ENCODE assay signal across 1 cellular context in genomic region chr11:65884716-65885092, GRCh38.
TF ChIP-seq lines count a peak whose summit lies in the region.

No MANE protein-coding gene starts in this region.

TF ChIP-seq in HEK293, 187 proteins besides CTCF, POLR2A, EP300 and RAD21 (continued from another document):
- TF ChIP-seq ZBTB10 (tag by site-specific recombination; IDR thresholded peaks at IDR 0.05) = no peak
- no peak for TF ChIP-seq MEIS1 (CRISPR knock-in tag; IDR thresholded peaks at IDR 0.05; ENCODE audit: borderline replicate concordance)
- no peak for TF ChIP-seq ZNF488 (tag by site-specific recombination; IDR thresholded peaks at IDR 0.05)
- no peak for TF ChIP-seq HOXD13 (CRISPR knock-in tag; IDR thresholded peaks at IDR 0.05; ENCODE audit: borderline replicate concordance)
- no peak for TF ChIP-seq ZNF513 (tag by site-specific recombination; IDR thresholded peaks at IDR 0.05)
- peak; percentile 55 for TF ChIP-seq PRDM10 (tag by site-specific recombination; IDR thresholded peaks at IDR 0.05)
- no peak for TF ChIP-seq ZBTB44 (tag by site-specific recombination; IDR thresholded peaks at IDR 0.05)
- 0 out of 2 replicates have a peak, but pooled peaks have one; percentile 19 for TF ChIP-seq GLIS2 (tag by site-specific recombination; IDR thresholded peaks at IDR 0.05)
- TF ChIP-seq KLF1 (tag by site-specific recombination; IDR thresholded peaks at IDR 0.05) = peak; percentile 19; the same call in 1 of the 2 replicates
- TF ChIP-seq ZNF549 (tag by site-specific recombination; IDR thresholded peaks at IDR 0.05) = no peak
- TF ChIP-seq SP7 (tag by site-specific recombination; IDR thresholded peaks at IDR 0.05) = 0 out of 2 replicates have a peak, but pooled peaks have one; percentile 27
- no peak for TF ChIP-seq GLI4 (tag by site-specific recombination; IDR thresholded peaks at IDR 0.05)
- no peak for TF ChIP-seq ZNF747 (tag by site-specific recombination; IDR thresholded peaks at IDR 0.05)
- TF ChIP-seq ZNF366 (tag by site-specific recombination; conservative IDR thresholded peaks at IDR 0.05) = peak; percentile 76
- TF ChIP-seq ZNF280C (tag by site-specific recombination; IDR thresholded peaks at IDR 0.05) = no peak
- TF ChIP-seq ZNF174 (tag by site-specific recombination; IDR thresholded peaks at IDR 0.05) = no peak
- TF ChIP-seq SALL2 (tag by site-specific recombination; IDR thresholded peaks at IDR 0.05; ENCODE audit: borderline replicate concordance) = no peak
- TF ChIP-seq PRDM2 (tag by site-specific recombination; IDR thresholded peaks at IDR 0.05; ENCODE audit: borderline replicate concordance) = no peak
- TF ChIP-seq KLF9 (tag by site-specific recombination; IDR thresholded peaks at IDR 0.05; ENCODE audit: low read depth) = 0 out of 2 replicates have a peak, but pooled peaks have one; percentile 27
- TF ChIP-seq ZNF664 (tag by site-specific recombination; IDR thresholded peaks at IDR 0.05) = no peak
- TF ChIP-seq ZNF580 (tag by site-specific recombination; IDR thresholded peaks at IDR 0.05) = no peak
- 0 out of 2 replicates have a peak, but pooled peaks have one; percentile 28 for TF ChIP-seq ZNF660 (tag by site-specific recombination; IDR thresholded peaks at IDR 0.05)
- TF ChIP-seq YY2 (tag by site-specific recombination; IDR thresholded peaks at IDR 0.05) = no peak
- no peak for TF ChIP-seq ZNF404 (tag by site-specific recombination; IDR thresholded peaks at IDR 0.05)
- 0 out of 2 replicates have a peak, but pooled peaks have one; percentile 35 for TF ChIP-seq BCL11A (tag by site-specific recombination; IDR thresholded peaks at IDR 0.05; ENCODE audit: low read depth)
- no peak for TF ChIP-seq ZNF776 (tag by site-specific recombination; IDR thresholded peaks at IDR 0.05; ENCODE audit: borderline replicate concordance)
- TF ChIP-seq ZNF302 (tag by site-specific recombination; IDR thresholded peaks at IDR 0.05; ENCODE audit: low read depth) = no peak
- TF ChIP-seq BCL11B (tag by site-specific recombination; IDR thresholded peaks at IDR 0.05; ENCODE audit: low read depth) = peak; percentile 87
- no peak for TF ChIP-seq OSR2 (tag by site-specific recombination; IDR thresholded peaks at IDR 0.05)
- no peak for TF ChIP-seq TCF7L2 (IDR thresholded peaks at IDR 0.05; ENCODE audit: borderline replicate concordance, low read depth, low read length)
- TF ChIP-seq SP3 (tag by site-specific recombination; IDR thresholded peaks at IDR 0.05) = peak; percentile 26; the same call in 1 of the 2 replicates
